10 cellular contexts compared by ENCODE assay signal in genomic region chr11:73330569-73331093, GRCh38. TPM values are rescaled to one million over a fixed set of nuclear protein-coding genes. Genes with fewer than 3 reads are reported as not detected.
A peak's percentile ranks its signal among the peaks of the same experiment; 100 is the strongest.
DNase-seq lines count a peak whose midpoint lies in the region; ATAC-seq, FAIRE-seq and TF ChIP-seq lines count a peak whose summit lies in the region.
"Had no signal": no experiment of that assay in that cellular context is flagged by ENCODE, and none has a peak within 500 bp of the region (broad histone marks: within the 10 kb centered on the region; RNA-seq: fewer than 3 reads in every experiment).

No MANE protein-coding gene starts in this region.

- WGBS in SK-N-SH (ENCODE audit: low lambda C conversion rate), result 67% methylated on average over 1 of the region's 3 CpGs
- WGBS in small intestine, 3 donors, result 61 to 70% (median 68%) methylated on average over 3 of the region's 3 CpGs

- H3K27me3 Mint-ChIP-seq in GM23338 (ENCODE audit: insufficient read depth, low read depth, poor library complexity), result peaks cover 56% of the 10 kb centered on the region

- H3K27me3 ChIP-seq in GM23338 (ENCODE audit: insufficient read depth), result peaks cover 39% of the 10 kb centered on the region
- no peaks in the 10 kb centered on the region for H3K27me3 ChIP-seq in SK-N-SH (ENCODE audit: insufficient read depth)
- H3K27me3 ChIP-seq in small intestine (ENCODE audit: control insufficient read depth in 2 of 2, insufficient read depth in 2 of 2, low read length in 2 of 2), result no peaks in the 10 kb centered on the region

- H2AFZ ChIP-seq in GM23338 (no peak overlapping the region), SK-N-SH (ENCODE audit: low read depth) (no peak overlapping the region)

- peaks cover 45% of the 10 kb centered on the region for H3K4me1 ChIP-seq in GM23338 (ENCODE audit: insufficient read depth)
- peaks cover 77 to 78% of the 10 kb centered on the region in 2 experiments for H3K4me1 ChIP-seq in SK-N-SH (ENCODE audit: control insufficient read depth in 1 of 2, insufficient read depth in 2 of 2, low read depth in 1 of 2, low read length in 1 of 2)
- peaks cover 0 to 8% of the 10 kb centered on the region in 2 donors for H3K4me1 ChIP-seq in small intestine (ENCODE audit: control insufficient read depth in 2 of 2, insufficient read depth in 1 of 2, low read depth in 1 of 2, low read length in 1 of 2)

- H4K20me1 ChIP-seq in GM23338 (replicated peaks; ENCODE audit: insufficient read depth) (peaks cover 9% of the 10 kb centered on the region; the same call in 1 of the 2 replicates), SK-N-SH (ENCODE audit: insufficient read depth) (peaks cover 11% of the 10 kb centered on the region)

- 0 out of 2 replicates have a peak, but pooled peaks cover 5% of the 10 kb centered on the region for H3F3A ChIP-seq in GM23338 (replicated peaks; ENCODE audit: low read depth)
- peaks cover 47% of the 10 kb centered on the region for H3F3A ChIP-seq in SK-N-SH (replicated peaks; ENCODE audit: insufficient read depth)

- ATAC-seq in GM23338 (peak; percentile 49), HG03571 (IDR thresholded peaks at IDR 0.05; ENCODE audit: unreplicated experiment) (no peak), GM21786 (IDR thresholded peaks at IDR 0.05; ENCODE audit: unreplicated experiment) (no peak)

- H3K9ac ChIP-seq in SK-N-SH, result no peak overlapping the region; the same call in 1 of the 2 replicates

- no peaks in the 10 kb centered on the region for H3K36me3 ChIP-seq in GM23338 (ENCODE audit: insufficient read depth)
- H3K36me3 ChIP-seq in SK-N-SH (replicated peaks in 1 of 2; ENCODE audit: control insufficient read depth in 1 of 2, insufficient read depth in 2 of 2, low read length in 1 of 2), result peaks cover 0 to 4% of the 10 kb centered on the region in 2 experiments
- H3K36me3 ChIP-seq in small intestine (ENCODE audit: control insufficient read depth in 2 of 2, insufficient read depth in 2 of 2, low read length in 2 of 2), result no peaks in the 10 kb centered on the region

- DNase-seq in GM23338 (ENCODE audit: low spot score) (peak; percentile 65), SK-N-SH (peak; percentile 71), glomerular visceral epithelial cell (ENCODE audit: extremely low spot score) (peak; percentile 52), small intestine (no peak), dedifferentiated amniotic fluid mesenchymal stem cell (ENCODE audit: extremely low spot score) (no peak), G401 (ENCODE audit: low spot score) (no peak)
- DNase-seq: NCI-H1092 treated with DMSO at 0.1 percent for 48 hours had no signal

- no peak for TF ChIP-seq EP300 in SK-N-SH (IDR thresholded peaks at IDR 0.05; ENCODE audit: borderline replicate concordance in 1 of 2, low read depth in 1 of 2, low read length in 1 of 2)

- no peaks in the 10 kb centered on the region for H3K9me3 ChIP-seq in SK-N-SH
- H3K9me3 ChIP-seq in small intestine (ENCODE audit: control insufficient read depth, low read depth), result no peaks in the 10 kb centered on the region

- H3K27ac Mint-ChIP-seq in GM23338, result no peak overlapping the region

- CTCF ChIA-PET in SK-N-SH (lab: Yijun Ruan, JAX), result interaction anchor here (0.7 to 17.6 kb wide), 11 partner anchors 8 to 93 kb away, joined by 3 to 223 read pairs (median 3); partner anchors contain the start of gene ARHGEF17

- H3K27ac ChIP-seq in GM23338 (ENCODE audit: low read depth) (no peak overlapping the region), SK-N-SH (ENCODE audit: low read depth in 2 of 2, low read length in 1 of 2) (peak overlapping the region; percentile 68 to 98; a peak in 3 of 4 replicates), small intestine (ENCODE audit: low read depth in 1 of 2, low read length in 1 of 2) (peak overlapping the region; percentile 14 to 55)

- no peaks in the 10 kb centered on the region for H3K9me3 Mint-ChIP-seq in GM23338

- no peaks in the 10 kb centered on the region for H3K79me2 ChIP-seq in GM23338 (replicated peaks; ENCODE audit: insufficient read depth)
- peaks cover 91% of the 10 kb centered on the region for H3K79me2 ChIP-seq in SK-N-SH (ENCODE audit: insufficient read depth)

- in situ Hi-C loops in G401 (cut with HindIII; ENCODE audit: low sequenced_read_pairs), result no loop called here

- TF ChIP-seq CTCF in GM23338 (conservative IDR thresholded peaks at IDR 0.05; ENCODE audit: low read depth in 2 of 2), result peak; percentile 48 to 58
- TF ChIP-seq CTCF in SK-N-SH (IDR thresholded peaks at IDR 0.05), result peak; percentile 53

- no peak overlapping the region; the same call in 2 of the 3 replicates for H3K4me3 Mint-ChIP-seq in GM23338

- peaks cover 48% of the 10 kb centered on the region for H3K4me1 Mint-ChIP-seq in GM23338

- peak overlapping the region; percentile 78 for H3K4me2 ChIP-seq in GM23338
- H3K4me2 ChIP-seq in SK-N-SH, result peak overlapping the region; percentile 80

- H3K4me3 ChIP-seq in GM23338, result peak overlapping the region; percentile 46; the same call in 1 of the 2 replicates
- H3K4me3 ChIP-seq in SK-N-SH (ENCODE audit: low read depth in 2 of 2, low read length in 1 of 2), result no peak overlapping the region
- H3K4me3 ChIP-seq in small intestine (ENCODE audit: low read depth in 1 of 2, low read length in 2 of 2), result no peak overlapping the region

- POLR2A ChIA-PET in SK-N-SH (lab: Yijun Ruan, JAX), result interaction anchor here (0.7 kb wide), 1 partner anchor 18 kb away, joined by 3 read pairs; no protein-coding TSS in a partner anchor

- no peak for FAIRE-seq in small intestine (lab: Jason Lieb, UNC)

- no peaks in the 10 kb centered on the region for H3K36me3 Mint-ChIP-seq in GM23338 (ENCODE audit: low read depth)

- peak; percentile 47; the same call in 1 of the 2 replicates for TF ChIP-seq RAD21 in SK-N-SH (IDR thresholded peaks at IDR 0.05; ENCODE audit: low read length)

- H3K9me2 ChIP-seq in GM23338 (ENCODE audit: insufficient read depth) (no peaks in the 10 kb centered on the region), SK-N-SH (no peaks in the 10 kb centered on the region)

TF ChIP-seq in SK-N-SH, 30 proteins besides CTCF, POLR2A, EP300 and RAD21:
- TF ChIP-seq POLR2AphosphoS5 (IDR thresholded peaks at IDR 0.05; ENCODE audit: low read depth, low read length) (no peak), SMC3 (IDR thresholded peaks at IDR 0.05; ENCODE audit: low read depth, low read length) (peak; percentile 37; the same call in 1 of the 2 replicates)

RNA-seq across cellular contexts. Expression of gene ARHGEF17, which starts 22.6 kb away (rescaled TPM):
- total RNA-seq in GM23338 (2014; rRNA removed; shearing (Covaris generic)), result 11.0 and 15.0 TPM in 2 replicates
- polyA plus RNA-seq in GM23338 (2016; fragmentation: Nextera tagmentation; extraction: Ambion mirVana) (2.7 and 2.9 TPM in 2 replicates), SK-N-SH (2012; rRNA removed) (45.9 and 48.4 TPM in 2 replicates), small intestine (10 to 100 TPM in 1 of 3 donors, 1 to 10 TPM in 1, under 1 TPM in 1; 0.67 to 11.6 (median 1.4) TPM)
- polyA plus RNA-seq in SK-N-SH (2012; cell fraction: cytosol; rRNA removed), result 8.0 and 13.3 TPM in 2 replicates
- polyA plus RNA-seq in SK-N-SH (2012; cell fraction: nucleus; rRNA removed), result 273 and 324 TPM in 2 replicates
- 19.9 and 31.0 TPM in 2 replicates for total RNA-seq in G401 (2014; rRNA removed; shearing (Covaris generic))

RNA-seq across cellular contexts. Expression of gene RELT, which starts 45.6 kb away (rescaled TPM):
- total RNA-seq in GM23338 (2014; rRNA removed; shearing (Covaris generic)), result 6.2 and 6.3 TPM in 2 replicates
- polyA plus RNA-seq in GM23338 (2016; fragmentation: Nextera tagmentation; extraction: Ambion mirVana), result 2.0 and 2.1 TPM in 2 replicates
- polyA plus RNA-seq in SK-N-SH (2012; rRNA removed), result 4.3 and 5.5 TPM in 2 replicates
- polyA plus RNA-seq in SK-N-SH (2012; cell fraction: cytosol; rRNA removed), result 1.9 and 2.5 TPM in 2 replicates
- 12.2 and 12.5 TPM in 2 replicates for polyA plus RNA-seq in SK-N-SH (2012; cell fraction: nucleus; rRNA removed)
- polyA plus RNA-seq in small intestine, result 1 to 10 TPM in 2 of 3 donors, under 1 TPM in 1; 0.67 to 3.3 (median 1.1) TPM
- total RNA-seq in G401 (2014; rRNA removed; shearing (Covaris generic)), result 6.2 and 6.7 TPM in 2 replicates

RNA-seq across cellular contexts. Expression of gene P2RY6, which starts 58.5 kb away (rescaled TPM):
- not detected in 2 replicates for total RNA-seq in GM23338 (2014; rRNA removed; shearing (Covaris generic))
- polyA plus RNA-seq in GM23338 (2016; fragmentation: Nextera tagmentation; extraction: Ambion mirVana) (0.40 TPM in 1 of 2 replicates, not detected in the other), SK-N-SH (2012; rRNA removed) (0.15 and 0.16 TPM in 2 replicates), small intestine (1 to 10 TPM in 2 of 3 donors, under 1 TPM in 1; 0.67 to 4.3 (median 1.9) TPM)
- 0.09 and 0.31 TPM in 2 replicates for polyA plus RNA-seq in SK-N-SH (2012; cell fraction: cytosol; rRNA removed)
- 0.26 and 0.27 TPM in 2 replicates for polyA plus RNA-seq in SK-N-SH (2012; cell fraction: nucleus; rRNA removed)
- total RNA-seq in G401 (2014; rRNA removed; shearing (Covaris generic)), result not detected in 2 replicates
- total RNA-seq: activated CD8-positive, alpha-beta memory T cell treated with anti-CD3 and anti-CD28 coated beads for 36 hours had no signal

Comparison
In these comparisons a context has a peak if more than half of its experiments do, and no peak if none do; other contexts are left out.
1. DNase-seq: peak in GM23338 (single experiment), SK-N-SH (single experiment) and glomerular visceral epithelial cell (single experiment); none in small intestine (single experiment), dedifferentiated amniotic fluid mesenchymal stem cell (single experiment) and G401 (single experiment).